In genomic region chr14:51865953-51866747, GRCh38 we compare ENCODE assay signal across 12 cellular contexts. TPM values are rescaled to one million over a fixed set of nuclear protein-coding genes. Genes with fewer than 3 reads are reported as not detected.
DNase-seq lines count a peak whose midpoint lies in the region; ATAC-seq and TF ChIP-seq lines count a peak whose summit lies in the region.
"Had no signal": no experiment of that assay in that cellular context is flagged by ENCODE, and none has a peak within 500 bp of the region (broad histone marks: within the 10 kb centered on the region; RNA-seq: fewer than 3 reads in every experiment).

No MANE protein-coding gene starts in this region.

- DNase-seq in GM23338 (ENCODE audit: low spot score): peak; percentile 51
- DNase-seq in OCI-M1 (lab: John Stamatoyannopoulos, UW): peak; percentile 54
- DNase-seq in natural killer cell treated with Interleukin-12 subunit alpha and Interleukin-12 subunit beta and Interleukin-15 and Interleukin-18, amount 100 ng/mL, for 72 hours (ENCODE audit: low spot score): peak; percentile 83
- no peak for DNase-seq in A172 (ENCODE audit: low spot score)
- DNase-seq in NCI-H2081 treated with DMSO at 0.1 percent for 48 hours (lab: John Stamatoyannopoulos, UW): no peak
- DNase-seq: NCI-H187 treated with DMSO at 0.1 percent for 48 hours; stimulated activated naive CD4-positive, alpha-beta T cell treated with Interleukin-2 at 50 U/mL for 16 hours had no signal

- no peak overlapping the region for H3K27ac ChIP-seq in GM23338 (ENCODE audit: low read depth)
- H3K27ac ChIP-seq: epithelial cell of prostate had no signal

- no peaks in the 10 kb centered on the region for H4K20me1 ChIP-seq in GM23338 (replicated peaks; ENCODE audit: insufficient read depth)

- H3K27ac Mint-ChIP-seq in GM23338: no peak overlapping the region
- no peak overlapping the region for H3K27ac Mint-ChIP-seq in natural killer cell treated with Interleukin-12 subunit alpha and Interleukin-12 subunit beta and Interleukin-15 and Interleukin-18, amount 100 ng/mL, for 72 hours
- H3K27ac Mint-ChIP-seq: activated naive CD8-positive, alpha-beta T cell had no signal

- peaks cover 3% of the 10 kb centered on the region; the same call in 1 of the 2 replicates for H3K9me2 ChIP-seq in GM23338 (ENCODE audit: insufficient read depth)

- H3K4me1 ChIP-seq in GM23338 (ENCODE audit: insufficient read depth): peaks cover 56% of the 10 kb centered on the region

- no peaks in the 10 kb centered on the region for H3F3A ChIP-seq in GM23338 (replicated peaks; ENCODE audit: low read depth)

- no peaks in the 10 kb centered on the region for H3K36me3 Mint-ChIP-seq in GM23338 (ENCODE audit: low read depth)
- H3K36me3 Mint-ChIP-seq in natural killer cell treated with Interleukin-12 subunit alpha and Interleukin-12 subunit beta and Interleukin-15 and Interleukin-18, amount 100 ng/mL, for 72 hours: peaks cover 17% of the 10 kb centered on the region
- H3K36me3 Mint-ChIP-seq: activated naive CD8-positive, alpha-beta T cell had no signal

- H3K27me3 ChIP-seq in GM23338 (ENCODE audit: insufficient read depth): peaks cover 33% of the 10 kb centered on the region

- H3K4me1 Mint-ChIP-seq in GM23338: peaks cover 28% of the 10 kb centered on the region
- H3K4me1 Mint-ChIP-seq in natural killer cell treated with Interleukin-12 subunit alpha and Interleukin-12 subunit beta and Interleukin-15 and Interleukin-18, amount 100 ng/mL, for 72 hours (ENCODE audit: low read depth in 2 of 2): peaks cover 16 to 24% of the 10 kb centered on the region in 2 donors

- H2AFZ ChIP-seq in GM23338: no peak overlapping the region

- TF ChIP-seq CTCF in GM23338 (conservative IDR thresholded peaks at IDR 0.05; ENCODE audit: low read depth in 2 of 2): no peak

- no peak overlapping the region for H3K4me3 Mint-ChIP-seq in GM23338
- no peak overlapping the region for H3K4me3 Mint-ChIP-seq in natural killer cell treated with Interleukin-12 subunit alpha and Interleukin-12 subunit beta and Interleukin-15 and Interleukin-18, amount 100 ng/mL, for 72 hours
- H3K4me3 Mint-ChIP-seq: activated naive CD8-positive, alpha-beta T cell had no signal

- peaks cover 17% of the 10 kb centered on the region for H3K79me2 ChIP-seq in GM23338 (replicated peaks; ENCODE audit: insufficient read depth)

- peaks cover 10% of the 10 kb centered on the region for H3K27me3 Mint-ChIP-seq in GM23338 (ENCODE audit: insufficient read depth, low read depth, poor library complexity)
- H3K27me3 Mint-ChIP-seq in natural killer cell treated with Interleukin-12 subunit alpha and Interleukin-12 subunit beta and Interleukin-15 and Interleukin-18, amount 100 ng/mL, for 72 hours: no peaks in the 10 kb centered on the region
- H3K27me3 Mint-ChIP-seq: activated naive CD8-positive, alpha-beta T cell had no signal

- no peak overlapping the region for H3K4me3 ChIP-seq in GM23338

- no peaks in the 10 kb centered on the region for H3K9me3 Mint-ChIP-seq in GM23338
- no peaks in the 10 kb centered on the region for H3K9me3 Mint-ChIP-seq in natural killer cell treated with Interleukin-12 subunit alpha and Interleukin-12 subunit beta and Interleukin-15 and Interleukin-18, amount 100 ng/mL, for 72 hours

- H3K4me2 ChIP-seq in GM23338: no peak overlapping the region

- H3K36me3 ChIP-seq in GM23338 (ENCODE audit: insufficient read depth): no peaks in the 10 kb centered on the region

- ATAC-seq in GM18867 (IDR thresholded peaks at IDR 0.05; ENCODE audit: unreplicated experiment) (peak; percentile 37), GM23338 (peak; percentile 89), HG02588 (IDR thresholded peaks at IDR 0.05; ENCODE audit: unreplicated experiment) (no peak)
- ATAC-seq in natural killer cell treated with Interleukin-12 subunit alpha and Interleukin-12 subunit beta and Interleukin-15 and Interleukin-18, amount 100 ng/mL, for 72 hours: peak; percentile 73 to 85
- ATAC-seq: left lobe of liver had no signal

TF ChIP-seq in GM23338, 12 proteins besides CTCF, POLR2A, EP300 and RAD21 (continues in another document):
- TF ChIP-seq POLR2AphosphoS5 (IDR thresholded peaks at IDR 0.05; ENCODE audit: low read depth): no peak
- TF ChIP-seq CREB1 (CRISPR knock-in tag; IDR thresholded peaks at IDR 0.05; ENCODE audit: low read depth): no peak
- no peak for TF ChIP-seq ETS1 (IDR thresholded peaks at IDR 0.05)
- no peak for TF ChIP-seq EZH2phosphoT487 (IDR thresholded peaks at IDR 0.05; ENCODE audit: unreplicated experiment)
- TF ChIP-seq ZNF331 (CRISPR knock-in tag; IDR thresholded peaks at IDR 0.05; ENCODE audit: low read depth): no peak
- no peak for TF ChIP-seq REST (IDR thresholded peaks at IDR 0.05; ENCODE audit: unreplicated experiment)
- TF ChIP-seq STAT1 (IDR thresholded peaks at IDR 0.05; ENCODE audit: unreplicated experiment): no peak
- TF ChIP-seq ZNF114 (CRISPR knock-in tag; IDR thresholded peaks at IDR 0.05): no peak
- TF ChIP-seq JUNB (IDR thresholded peaks at IDR 0.05; ENCODE audit: unreplicated experiment): no peak
- no peak for TF ChIP-seq EZH2 (IDR thresholded peaks at IDR 0.05; ENCODE audit: low read depth, unreplicated experiment)
- TF ChIP-seq NANOG (IDR thresholded peaks at IDR 0.05; ENCODE audit: borderline replicate concordance): no peak

RNA-seq across cellular contexts. Expression of gene GNG2, which starts 5.7 kb away (rescaled TPM):
- total RNA-seq in GM23338 (2014; rRNA removed; shearing (Covaris generic)): 14.8 and 19.0 TPM in 2 replicates
- polyA plus RNA-seq in GM23338 (2016; fragmentation: Nextera tagmentation; extraction: Ambion mirVana): 8.2 and 9.9 TPM in 2 replicates
- total RNA-seq in natural killer cell treated with Interleukin-12 subunit alpha and Interleukin-12 subunit beta and Interleukin-15 and Interleukin-18, amount 100 ng/mL, for 72 hours: 100 to 1,000 TPM; 293 to 495 TPM
- total RNA-seq in A172 (2014; rRNA removed; shearing (Covaris generic)): 3.8 and 8.5 TPM in 2 replicates

Comparison
In these comparisons a context has a peak if more than half of its experiments do, and no peak if none do; other contexts are left out.
1. DNase-seq: peak in GM23338 (single experiment), OCI-M1 (single experiment) and natural killer cell treated with Interleukin-12 subunit alpha and Interleukin-12 subunit beta and Interleukin-15 and Interleukin-18, amount 100 ng/mL, for 72 hours (single experiment); none in A172 (single experiment) and NCI-H2081 treated with DMSO at 0.1 percent for 48 hours (single experiment).
2. RNA of gene GNG2, which starts 5.7 kb away (total RNA-seq): 293 to 495 TPM in natural killer cell treated with Interleukin-12 subunit alpha and Interleukin-12 subunit beta and Interleukin-15 and Interleukin-18, amount 100 ng/mL, for 72 hours; 14.8 to 19.0 TPM in GM23338 and 3.8 to 8.5 TPM in A172; every median in the first group is over 10 times any median in the second.